23 cellular contexts compared by ENCODE assay signal in the genomic region with DNA sequence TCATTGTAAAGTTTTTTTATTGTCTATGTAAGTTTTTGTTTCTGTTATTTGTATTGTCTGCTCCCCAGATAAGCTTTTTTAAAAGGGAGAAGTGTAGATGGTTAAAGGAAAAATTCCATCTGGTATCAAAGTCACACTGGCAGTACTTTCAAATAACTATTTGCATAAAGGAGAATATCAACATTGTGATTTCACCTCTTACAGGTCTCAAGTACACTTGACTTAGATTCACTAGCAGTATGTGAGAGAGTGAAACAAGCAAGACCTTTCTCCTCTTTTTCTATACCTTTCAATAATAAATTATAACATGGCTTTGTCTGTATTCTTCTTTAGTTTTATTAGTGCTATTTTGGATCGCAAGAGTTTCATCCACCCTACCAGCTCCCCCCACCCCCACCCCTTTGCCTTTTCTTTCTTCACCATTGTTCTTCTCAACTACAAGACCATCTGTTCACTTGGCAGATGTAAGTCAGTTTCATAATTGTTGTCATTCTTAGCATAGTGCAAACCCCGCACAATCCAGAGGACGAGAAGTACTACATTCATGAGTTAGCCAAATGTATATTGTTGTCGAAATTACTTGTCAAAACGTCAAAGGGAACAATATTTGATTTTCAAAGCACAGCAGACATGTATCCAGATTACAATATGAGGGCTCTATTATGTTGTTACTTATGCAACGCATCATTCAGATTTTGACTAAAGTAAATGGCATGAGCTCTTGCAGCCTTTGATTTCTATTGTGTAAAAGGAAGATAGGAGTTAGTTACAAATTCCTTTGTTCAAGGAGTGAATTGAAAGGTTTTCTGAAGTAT.
DNase-seq lines count a peak whose midpoint lies in the region; ATAC-seq and TF ChIP-seq lines count a peak whose summit lies in the region.
"Had no signal": no experiment of that assay in that cellular context is flagged by ENCODE, and none has a peak within 500 bp of the region (broad histone marks: within the 10 kb centered on the region; RNA-seq: fewer than 3 reads in every experiment).

No MANE protein-coding gene starts in this region.

- no peaks in the 10 kb centered on the region for H3K27me3 ChIP-seq in body of pancreas
- H3K27me3 ChIP-seq in neural cell (ENCODE audit: insufficient read depth, low read depth, low read length) = no peaks in the 10 kb centered on the region
- no peaks in the 10 kb centered on the region for H3K27me3 ChIP-seq in osteoblast (ENCODE audit: insufficient read depth, low read length)
- H3K27me3 ChIP-seq: BLaER1, foreskin keratinocyte, tibial artery had no signal

- H3K9me3 ChIP-seq in body of pancreas (no peaks in the 10 kb centered on the region), neural cell (ENCODE audit: low read length) (no peaks in the 10 kb centered on the region), osteoblast (ENCODE audit: low read depth, low read length) (no peaks in the 10 kb centered on the region)
- H3K9me3 ChIP-seq: BLaER1, tibial artery had no signal

- H4K20me1 ChIP-seq in neural cell (ENCODE audit: insufficient read depth) (no peaks in the 10 kb centered on the region), osteoblast (ENCODE audit: insufficient read depth, low read length) (no peaks in the 10 kb centered on the region)
- H4K20me1 ChIP-seq: BLaER1 had no signal

- no peak overlapping the region for H3K9ac ChIP-seq in neural cell (ENCODE audit: low read length)
- H3K9ac ChIP-seq: BLaER1, parathyroid adenoma had no signal

- ATAC-seq in body of pancreas (peak; percentile 80), GM18498 (IDR thresholded peaks at IDR 0.05; ENCODE audit: unreplicated experiment) (no peak)
- ATAC-seq: activated T-cell treated with anti-CD3 and anti-CD28 coated beads, Interleukin-2, amount 50 U/mL, for 4 hours; foreskin keratinocyte; HepG2; left colon had no signal

- intact Hi-C loops in body of pancreas (cut with DNase I) = no loop called here

- TF ChIP-seq POLR2A in body of pancreas (IDR thresholded peaks at IDR 0.05) = no peak

- H3K27ac ChIP-seq in body of pancreas (peak overlapping the region; percentile 15 to 47 (median 38)), neural cell (ENCODE audit: low read length) (peak overlapping the region; percentile 29), osteoblast (ENCODE audit: low read depth, low read length) (no peak overlapping the region)
- H3K27ac ChIP-seq: 22Rv1, BLaER1, foreskin keratinocyte, parathyroid adenoma, tibial artery had no signal

- 28 to 36% methylated on average over 6 of the region's 6 CpGs for WGBS in body of pancreas, 2 donors

- H3K4me3 ChIP-seq in body of pancreas (no peak overlapping the region), neural cell (ENCODE audit: low read length) (no peak overlapping the region), osteoblast (ENCODE audit: insufficient read depth, low read length) (no peak overlapping the region)
- H3K4me3 ChIP-seq: BLaER1, skin epidermis, tibial artery had no signal

- no peaks in the 10 kb centered on the region for H3K4me1 ChIP-seq in body of pancreas
- no peaks in the 10 kb centered on the region for H3K4me1 ChIP-seq in osteoblast (ENCODE audit: insufficient read depth, low read length)
- H3K4me1 ChIP-seq: BLaER1, foreskin keratinocyte, parathyroid adenoma, tibial artery had no signal

- TF ChIP-seq CTCF in body of pancreas (IDR thresholded peaks at IDR 0.05) (no peak), neural cell (IDR thresholded peaks at IDR 0.05; ENCODE audit: poor library complexity, severe bottlenecking) (no peak), osteoblast (IDR thresholded peaks at IDR 0.05; ENCODE audit: extremely low read depth, low read depth, low read length) (no peak)

- no peaks in the 10 kb centered on the region for H3F3A ChIP-seq in neural cell (ENCODE audit: insufficient read depth, low read length, poor library complexity, severe bottlenecking)

- peak; percentile 12 for TF ChIP-seq RAD21 in neural cell (conservative IDR thresholded peaks at IDR 0.05)

- no peak overlapping the region for H2AFZ ChIP-seq in neural cell (ENCODE audit: low read depth, low read length)
- H2AFZ ChIP-seq in osteoblast (ENCODE audit: low read length) = no peak overlapping the region
- H2AFZ ChIP-seq: parathyroid adenoma had no signal

- no peaks in the 10 kb centered on the region for H3K79me2 ChIP-seq in neural cell (replicated peaks; ENCODE audit: insufficient read depth, low read length)
- no peaks in the 10 kb centered on the region for H3K79me2 ChIP-seq in osteoblast (ENCODE audit: insufficient read depth, low read length)
- H3K79me2 ChIP-seq: parathyroid adenoma had no signal

- DNase-seq in DMS 273 (lab: John Stamatoyannopoulos, UW; ENCODE audit: unreplicated experiment) (peak; percentile 47), DMS 273 treated with DMSO at 0.1 percent for 48 hours (lab: John Stamatoyannopoulos, UW) (no peak), NCI-H1930 (lab: John Stamatoyannopoulos, UW) (peak; percentile 24 to 40), body of pancreas (no peak), osteoblast (ENCODE audit: insufficient read length, low spot score, missing footprints) (no peak)
- DNase-seq in stimulated activated naive CD4-positive, alpha-beta T cell (lab: John Stamatoyannopoulos, UW) = no peak
- DNase-seq: activated naive CD8-positive, alpha-beta T cell treated with anti-CD3 and anti-CD28 coated beads for 36 hours; activated T-cell treated with anti-CD3 and anti-CD28 coated beads, Interleukin-2, amount 50 U/mL, for 4 hours; effector CD8-positive, alpha-beta T cell; foreskin keratinocyte; HFFc6; left colon; MM.1S; NCI-H774; stimulated activated CD4-positive, alpha-beta T cell treated with anti-CD3 and anti-CD28 coated beads, Interleukin-4, amount 100 ng/mL, for 4 hours; tibial artery had no signal

- H3K4me2 ChIP-seq in neural cell (ENCODE audit: low read length) (no peak overlapping the region), osteoblast (ENCODE audit: insufficient read depth, low read length) (no peak overlapping the region)
- H3K4me2 ChIP-seq: BLaER1 had no signal

- H3K36me3 ChIP-seq in body of pancreas (replicated peaks in 1 of 2; ENCODE audit: insufficient read depth in 1 of 2, low read depth in 2 of 2) = no peaks in the 10 kb centered on the region
- H3K36me3 ChIP-seq in neural cell (ENCODE audit: insufficient read depth, low read length) = no peaks in the 10 kb centered on the region
- H3K36me3 ChIP-seq in osteoblast (ENCODE audit: insufficient read depth, low read length) = no peaks in the 10 kb centered on the region
- H3K36me3 ChIP-seq: BLaER1, tibial artery had no signal

- peak; percentile 98 for TF ChIP-seq EP300 in neural cell (conservative IDR thresholded peaks at IDR 0.05; ENCODE audit: poor library complexity, severe bottlenecking)

- H3K9me2 ChIP-seq in neural cell (ENCODE audit: insufficient read depth, low read length) = no peaks in the 10 kb centered on the region

TF ChIP-seq in neural cell, 6 proteins besides CTCF, POLR2A, EP300 and RAD21:
- TF ChIP-seq TAF1 (IDR thresholded peaks at IDR 0.05; ENCODE audit: low read depth) (no peak), POLR2AphosphoS5 (IDR thresholded peaks at IDR 0.05) (peak; percentile 81)
- TF ChIP-seq, protein P1, sequence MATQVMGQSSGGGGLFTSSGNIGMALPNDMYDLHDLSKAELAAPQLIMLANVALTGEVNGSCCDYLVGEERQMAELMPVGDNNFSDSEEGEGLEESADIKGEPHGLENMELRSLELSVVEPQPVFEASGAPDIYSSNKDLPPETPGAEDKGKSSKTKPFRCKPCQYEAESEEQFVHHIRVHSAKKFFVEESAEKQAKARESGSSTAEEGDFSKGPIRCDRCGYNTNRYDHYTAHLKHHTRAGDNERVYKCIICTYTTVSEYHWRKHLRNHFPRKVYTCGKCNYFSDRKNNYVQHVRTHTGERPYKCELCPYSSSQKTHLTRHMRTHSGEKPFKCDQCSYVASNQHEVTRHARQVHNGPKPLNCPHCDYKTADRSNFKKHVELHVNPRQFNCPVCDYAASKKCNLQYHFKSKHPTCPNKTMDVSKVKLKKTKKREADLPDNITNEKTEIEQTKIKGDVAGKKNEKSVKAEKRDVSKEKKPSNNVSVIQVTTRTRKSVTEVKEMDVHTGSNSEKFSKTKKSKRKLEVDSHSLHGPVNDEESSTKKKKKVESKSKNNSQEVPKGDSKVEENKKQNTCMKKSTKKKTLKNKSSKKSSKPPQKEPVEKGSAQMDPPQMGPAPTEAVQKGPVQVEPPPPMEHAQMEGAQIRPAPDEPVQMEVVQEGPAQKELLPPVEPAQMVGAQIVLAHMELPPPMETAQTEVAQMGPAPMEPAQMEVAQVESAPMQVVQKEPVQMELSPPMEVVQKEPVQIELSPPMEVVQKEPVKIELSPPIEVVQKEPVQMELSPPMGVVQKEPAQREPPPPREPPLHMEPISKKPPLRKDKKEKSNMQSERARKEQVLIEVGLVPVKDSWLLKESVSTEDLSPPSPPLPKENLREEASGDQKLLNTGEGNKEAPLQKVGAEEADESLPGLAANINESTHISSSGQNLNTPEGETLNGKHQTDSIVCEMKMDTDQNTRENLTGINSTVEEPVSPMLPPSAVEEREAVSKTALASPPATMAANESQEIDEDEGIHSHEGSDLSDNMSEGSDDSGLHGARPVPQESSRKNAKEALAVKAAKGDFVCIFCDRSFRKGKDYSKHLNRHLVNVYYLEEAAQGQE (IDR thresholded peaks at IDR 0.05; ENCODE audit: borderline replicate concordance) = peak; percentile 43

Comparison
In these comparisons a context has a peak if more than half of its experiments do, and no peak if none do; other contexts are left out.
1. DNase-seq: peak in DMS 273 (single experiment) and NCI-H1930 (2 of 2); none in DMS 273 treated with DMSO at 0.1 percent for 48 hours (single experiment), body of pancreas (0 of 4), stimulated activated naive CD4-positive, alpha-beta T cell (0 of 6) and osteoblast (single experiment).